8 cellular contexts compared by ENCODE assay signal in genomic region chr1:243850368-243851128, GRCh38. TPM values are rescaled to one million over a fixed set of nuclear protein-coding genes. Genes with fewer than 3 reads are reported as not detected.
DNase-seq lines count a peak whose midpoint lies in the region; ATAC-seq and TF ChIP-seq lines count a peak whose summit lies in the region.

No MANE protein-coding gene starts in this region.

- peak in 1 of 2 donors; percentile 54 for TF ChIP-seq POLR2A in tibial nerve (IDR thresholded peaks at IDR 0.05)

- ATAC-seq in SK-N-SH treated with all-trans-retinoic acid at 6 μM for 48 hours = peak; percentile 64
- peak; percentile 67 for ATAC-seq in activated naive CD8-positive, alpha-beta T cell treated with anti-CD3 and anti-CD28 coated beads, Interleukin-2, amount 50 U/mL, for 24 hours

- peak in 1 of 2 donors; percentile 48 for TF ChIP-seq EP300 in tibial nerve (IDR thresholded peaks at IDR 0.05)

- no peaks in the 10 kb centered on the region for H3K36me3 ChIP-seq in tibial nerve

- H3K27me3 Mint-ChIP-seq in activated naive CD8-positive, alpha-beta T cell treated with anti-CD3 and anti-CD28 coated beads, Interleukin-2, amount 50 U/mL, for 24 hours = no peaks in the 10 kb centered on the region

- DNase-seq in GDM1 (lab: John Stamatoyannopoulos, UW) = peak; percentile 79
- peak; percentile 88 for DNase-seq in GOT3 (lab: John Stamatoyannopoulos, UW)
- peak; percentile 27 for DNase-seq in LoVo (ENCODE audit: low spot score)
- DNase-seq in activated naive CD8-positive, alpha-beta T cell treated with anti-CD3 and anti-CD28 coated beads, Interleukin-2, amount 50 U/mL, for 24 hours = peak; percentile 84
- DNase-seq in cardiac septum (ENCODE audit: low spot score) = peak; percentile 86
- DNase-seq in pons (ENCODE audit: low spot score) = peak; percentile 47
- DNase-seq in tibial nerve (ENCODE audit: low spot score in 2 of 2) = peak; percentile 65 to 76

- H3K9me3 Mint-ChIP-seq in activated naive CD8-positive, alpha-beta T cell treated with anti-CD3 and anti-CD28 coated beads, Interleukin-2, amount 50 U/mL, for 24 hours = no peaks in the 10 kb centered on the region

- no peak for TF ChIP-seq CTCF in tibial nerve (IDR thresholded peaks at IDR 0.05)

- H3K4me1 ChIP-seq in tibial nerve = peaks cover 0 to 37% (median 2%) of the 10 kb centered on the region in 4 donors

- H3K27me3 ChIP-seq in tibial nerve = no peaks in the 10 kb centered on the region

- intact Hi-C loops in cardiac septum (cut with DNase I) = no loop called here

- H3K27ac Mint-ChIP-seq in activated naive CD8-positive, alpha-beta T cell treated with anti-CD3 and anti-CD28 coated beads, Interleukin-2, amount 50 U/mL, for 24 hours = peak overlapping the region; percentile 96

- H3K27ac ChIP-seq in tibial nerve = peak overlapping the region; percentile 98 to 100 (median 99)

- WGBS in tibial nerve, 2 donors = 0% methylated on average over 6 to 53 of the region's 94 CpGs

- H3K4me3 ChIP-seq in tibial nerve = peak overlapping the region; percentile 71 to 96 (median 90)

- peak overlapping the region; percentile 89 for H3K4me3 Mint-ChIP-seq in activated naive CD8-positive, alpha-beta T cell treated with anti-CD3 and anti-CD28 coated beads, Interleukin-2, amount 50 U/mL, for 24 hours

- no peaks in the 10 kb centered on the region for H3K36me3 Mint-ChIP-seq in activated naive CD8-positive, alpha-beta T cell treated with anti-CD3 and anti-CD28 coated beads, Interleukin-2, amount 50 U/mL, for 24 hours (ENCODE audit: low read depth)

- H3K9me3 ChIP-seq in tibial nerve = no peaks in the 10 kb centered on the region

- peaks cover 39% of the 10 kb centered on the region for H3K4me1 Mint-ChIP-seq in activated naive CD8-positive, alpha-beta T cell treated with anti-CD3 and anti-CD28 coated beads, Interleukin-2, amount 50 U/mL, for 24 hours

TF ChIP-seq in SK-N-SH treated with all-trans-retinoic acid at 6 μM for 48 hours, 23 proteins besides CTCF, POLR2A, EP300 and RAD21:
- TF ChIP-seq POU6F1 (CRISPR knock-in tag; IDR thresholded peaks at IDR 0.05; ENCODE audit: borderline replicate concordance, low read depth) (no peak), BACH2 (CRISPR knock-in tag; IDR thresholded peaks at IDR 0.05; ENCODE audit: borderline replicate concordance) (no peak), GLIS3 (CRISPR knock-in tag; IDR thresholded peaks at IDR 0.05) (no peak), ZNF565 (CRISPR knock-in tag; conservative IDR thresholded peaks at IDR 0.05; ENCODE audit: low read depth) (no peak), RARB (CRISPR knock-in tag; IDR thresholded peaks at IDR 0.05) (no peak), ZFP30 (CRISPR knock-in tag; IDR thresholded peaks at IDR 0.05) (no peak), ZFP3 (CRISPR knock-in tag; IDR thresholded peaks at IDR 0.05) (peak; percentile 44; the same call in 1 of the 2 replicates), CREB5 (CRISPR knock-in tag; IDR thresholded peaks at IDR 0.05; ENCODE audit: low read depth) (no peak), TOX (CRISPR knock-in tag; IDR thresholded peaks at IDR 0.05; ENCODE audit: borderline replicate concordance) (no peak), CSDC2 (CRISPR knock-in tag; IDR thresholded peaks at IDR 0.05) (peak; percentile 89; the same call in 1 of the 2 replicates), ZNF70 (CRISPR knock-in tag; IDR thresholded peaks at IDR 0.05) (no peak), PPARA (CRISPR knock-in tag; IDR thresholded peaks at IDR 0.05; ENCODE audit: borderline replicate concordance) (no peak)

RNA-seq across cellular contexts. Expression of gene AKT3, which starts 0.5 kb away (rescaled TPM):
- total RNA-seq in cardiac septum = 24.4 TPM
- 10 to 100 TPM; 58.8 to 76.0 (median 69.2) TPM for total RNA-seq in tibial nerve

Comparison
In these comparisons a context has a peak if more than half of its experiments do, and no peak if none do; other contexts are left out.
1. Peak in every context shown above with its lines: DNase-seq, ATAC-seq, H3K4me3 ChIP-seq and H3K27ac ChIP-seq.
2. DNase-seq: peak in every context shown above with its lines; median percentile 88 in GOT3; 86 in cardiac septum; 84 in activated naive CD8-positive, alpha-beta T cell treated with anti-CD3 and anti-CD28 coated beads, Interleukin-2, amount 50 U/mL, for 24 hours; 79 in GDM1; 70 in tibial nerve; 47 in pons; 27 in LoVo.